In genomic region chr16:85719605-85720318, GRCh38 we compare ENCODE assay signal across 21 cellular contexts. TPM values are rescaled to one million over a fixed set of nuclear protein-coding genes. Genes with fewer than 3 reads are reported as not detected.
"Had no signal": no experiment of that assay in that cellular context is flagged by ENCODE, and none has a peak within 500 bp of the region (broad histone marks: within the 10 kb centered on the region; RNA-seq: fewer than 3 reads in every experiment).

No MANE protein-coding gene starts in this region.

- H3K27ac Mint-ChIP-seq: activated CD4-positive, alpha-beta memory T cell treated with anti-CD3 and anti-CD28 coated beads for 36 hours; activated CD4-positive, alpha-beta T cell treated with anti-CD3 and anti-CD28 coated beads, Interleukin-2, amount 10 ng/mL, durations not matched to agents 24 days and 14 days; activated T-cell treated with anti-CD3 and anti-CD28 coated beads, Interleukin-2, amount 50 U/mL, for 24 hours; nephron; stimulated activated effector memory CD8-positive, alpha-beta T cell treated with anti-CD3 and anti-CD28 coated beads, Interleukin-12 subunit alpha, Interleukin-12 subunit beta, amount 100 ng/mL, for 72 hours; stimulated activated naive CD8-positive, alpha-beta T cell treated with anti-CD3 and anti-CD28 coated beads, Interleukin-15, Interleukin-2, amounts not matched to agents 100 ng/mL and 50 ng/mL, for 24 hours; T-helper 2 cell treated with Interferon-gamma antibody and Interleukin-4, amounts not matched to agents 5 μg/mL and 100 μg/mL, for 36 hours had no signal

- H3K27ac ChIP-seq: pancreas, psoas muscle, sigmoid colon, thoracic aorta had no signal

- H3K4me3 ChIP-seq: pancreas, psoas muscle, sigmoid colon, thoracic aorta had no signal

- H3K4me1 ChIP-seq: pancreas had no signal

- H3K9me3 ChIP-seq: pancreas, psoas muscle, sigmoid colon, thoracic aorta had no signal

- H3K27me3 ChIP-seq: pancreas, sigmoid colon had no signal

- H3K4me3 Mint-ChIP-seq: activated CD4-positive, alpha-beta memory T cell treated with anti-CD3 and anti-CD28 coated beads for 36 hours; activated CD4-positive, alpha-beta T cell treated with anti-CD3 and anti-CD28 coated beads, Interleukin-2, amount 10 ng/mL, durations not matched to agents 24 days and 14 days; activated T-cell treated with anti-CD3 and anti-CD28 coated beads, Interleukin-2, amount 50 U/mL, for 24 hours; nephron; stimulated activated effector memory CD8-positive, alpha-beta T cell treated with anti-CD3 and anti-CD28 coated beads, Interleukin-12 subunit alpha, Interleukin-12 subunit beta, amount 100 ng/mL, for 72 hours; stimulated activated naive CD8-positive, alpha-beta T cell treated with anti-CD3 and anti-CD28 coated beads, Interleukin-15, Interleukin-2, amounts not matched to agents 100 ng/mL and 50 ng/mL, for 24 hours; T-helper 2 cell treated with Interferon-gamma antibody and Interleukin-4, amounts not matched to agents 5 μg/mL and 100 μg/mL, for 36 hours had no signal

- H3K9me3 Mint-ChIP-seq: activated CD4-positive, alpha-beta memory T cell treated with anti-CD3 and anti-CD28 coated beads for 36 hours; activated CD4-positive, alpha-beta T cell treated with anti-CD3 and anti-CD28 coated beads, Interleukin-2, amount 10 ng/mL, durations not matched to agents 24 days and 14 days; activated T-cell treated with anti-CD3 and anti-CD28 coated beads, Interleukin-2, amount 50 U/mL, for 24 hours; nephron; stimulated activated effector memory CD8-positive, alpha-beta T cell treated with anti-CD3 and anti-CD28 coated beads, Interleukin-12 subunit alpha, Interleukin-12 subunit beta, amount 100 ng/mL, for 72 hours; stimulated activated naive CD8-positive, alpha-beta T cell treated with anti-CD3 and anti-CD28 coated beads, Interleukin-15, Interleukin-2, amounts not matched to agents 100 ng/mL and 50 ng/mL, for 24 hours; T-helper 2 cell treated with Interferon-gamma antibody and Interleukin-4, amounts not matched to agents 5 μg/mL and 100 μg/mL, for 36 hours had no signal

- H3K36me3 ChIP-seq: pancreas, sigmoid colon, thoracic aorta had no signal

- ATAC-seq: psoas muscle; stimulated activated effector memory CD8-positive, alpha-beta T cell treated with anti-CD3 and anti-CD28 coated beads, Interleukin-12 subunit alpha, Interleukin-12 subunit beta, amount 100 ng/mL, for 72 hours had no signal

- DNase-seq: activated CD4-positive, alpha-beta memory T cell treated with anti-CD3 and anti-CD28 coated beads for 36 hours; activated CD4-positive, alpha-beta T cell treated with anti-CD3 and anti-CD28 coated beads, Interleukin-2, amount 10 ng/mL, durations not matched to agents 24 days and 14 days; activated CD8-positive, alpha-beta memory T cell treated with anti-CD3 and anti-CD28 coated beads, Interleukin-2, amount 50 U/mL, for 4 hours; activated gamma-delta T cell; activated naive CD4-positive, alpha-beta T cell treated with anti-CD3 and anti-CD28 coated beads, Interleukin-2, amount 50 U/mL, for 16 hours; activated T-cell treated with anti-CD3 and anti-CD28 coated beads, Interleukin-2, amount 50 U/mL, for 24 hours; amniotic stem cell; central memory CD4-positive, alpha-beta T cell; effector CD4-positive, alpha-beta T cell; left cardiac atrium; nucleus accumbens; psoas muscle; sigmoid colon; stimulated activated CD4-positive, alpha-beta T cell treated with anti-CD3 and anti-CD28 coated beads, Interleukin-4, amount 100 ng/mL, for 24 hours; trophoblast cell had no signal

- H3K36me3 Mint-ChIP-seq: activated CD4-positive, alpha-beta memory T cell treated with anti-CD3 and anti-CD28 coated beads for 36 hours; stimulated activated effector memory CD8-positive, alpha-beta T cell treated with anti-CD3 and anti-CD28 coated beads, Interleukin-12 subunit alpha, Interleukin-12 subunit beta, amount 100 ng/mL, for 72 hours had no signal

RNA-seq across cellular contexts. Expression of gene C16orf74, which starts 31.1 kb away (rescaled TPM):
- total RNA-seq: activated CD4-positive, alpha-beta memory T cell treated with anti-CD3 and anti-CD28 coated beads for 36 hours had no signal
